Comparison of ENCODE assay signal across 8 cellular contexts in genomic region chr7:100895701-100895955, GRCh38. TPM values are rescaled to one million over a fixed set of nuclear protein-coding genes. Genes with fewer than 3 reads are reported as not detected.
DNase-seq lines count a peak whose midpoint lies in the region; ATAC-seq, FAIRE-seq and TF ChIP-seq lines count a peak whose summit lies in the region.

TSS of gene ACHE (minus strand) at chr7:100895888. CDS start at chr7:100894232, 1,656 bp downstream.

- ATAC-seq in HCT116, result peak; percentile 20
- ATAC-seq in stimulated activated memory B cell treated with anti-CD40 and anti-IgM and Interleukin-4, amounts not matched to agents 10 μg/mL and 1 μg/mL and 100 μg/mL, for 72 hours, result peak; percentile 31

- no peak for TF ChIP-seq RAD21 in HCT116 (IDR thresholded peaks at IDR 0.05; ENCODE audit: low read depth)

- BruUV-seq in HCT116 (replicated peaks; lab: Mats Ljungman, UMichigan), result no TSS peak

- TF ChIP-seq CTCF in HCT116 (IDR thresholded peaks at IDR 0.05 in 2 of 3, conservative IDR thresholded peaks at IDR 0.05 in 1 of 3; ENCODE audit: borderline replicate concordance in 1 of 3, insufficient read depth in 1 of 3, low read depth in 2 of 3, low read length in 2 of 3), result no peak

- H3K9ac ChIP-seq in HCT116 (ENCODE audit: low read length) (peak within 1 kb of the TSS; percentile 36), adipocyte (ENCODE audit: low read length) (peak within 1 kb of the TSS; percentile 91), iPS-20b (ENCODE audit: low read depth, low read length) (no peak within 1 kb of the TSS)

- CTCF ChIA-PET in HCT116 (lab: Charles Lee), result interaction anchor here (1.0 to 1.4 kb wide), 2 partner anchors 15 to 387 kb away, joined by 3 to 6 read pairs; no protein-coding TSS in a partner anchor

- DNase-seq in HCT116 (ENCODE audit: low read depth, low spot score), result no peak
- DNase-seq in adipocyte (ENCODE audit: low read depth), result no peak
- DNase-seq in H54 (ENCODE audit: insufficient read length, low spot score), result no peak
- no peak for DNase-seq in NOMO-1 treated with dmso at 0.1 percent for 144 hours (lab: John Stamatoyannopoulos, UW; ENCODE audit: unreplicated experiment)
- no peak for DNase-seq in OCI-M1 (lab: John Stamatoyannopoulos, UW)
- no peak for DNase-seq in NCI-H1694 (lab: John Stamatoyannopoulos, UW)

- H3K27me3 Mint-ChIP-seq in stimulated activated memory B cell treated with anti-CD40 and anti-IgM and Interleukin-4, amounts not matched to agents 10 μg/mL and 1 μg/mL and 100 μg/mL, for 72 hours, result peaks cover 89% of the 10 kb centered on the region

- peak within 1 kb of the TSS; percentile 74 for H2AFZ ChIP-seq in HCT116 (ENCODE audit: low read depth, low read length, poor library complexity, severe bottlenecking)

- no peaks in the 10 kb centered on the region for H3K9me3 Mint-ChIP-seq in stimulated activated memory B cell treated with anti-CD40 and anti-IgM and Interleukin-4, amounts not matched to agents 10 μg/mL and 1 μg/mL and 100 μg/mL, for 72 hours

- H3K4me1 Mint-ChIP-seq in stimulated activated memory B cell treated with anti-CD40 and anti-IgM and Interleukin-4, amounts not matched to agents 10 μg/mL and 1 μg/mL and 100 μg/mL, for 72 hours, result peaks cover 33% of the 10 kb centered on the region

- peak within 1 kb of the TSS; percentile 44 to 60 for H3K4me3 ChIP-seq in HCT116 (replicated peaks in 1 of 2; ENCODE audit: low read depth in 1 of 2, low read length in 2 of 2)
- H3K4me3 ChIP-seq in adipocyte (ENCODE audit: low read length), result peak within 1 kb of the TSS; percentile 81
- H3K4me3 ChIP-seq in iPS-20b (ENCODE audit: low read length), result peak within 1 kb of the TSS; percentile 63; the same call in 1 of the 2 replicates

- no peak within 1 kb of the TSS for H3K27ac ChIP-seq in HCT116 (ENCODE audit: low read depth, low read length)
- H3K27ac ChIP-seq in iPS-20b (ENCODE audit: low read length), result no peak within 1 kb of the TSS

- H3K36me3 ChIP-seq in HCT116 (ENCODE audit: control insufficient read depth in 1 of 2, insufficient read depth in 2 of 2, low read length in 2 of 2) (no peaks in the 10 kb centered on the region), adipocyte (ENCODE audit: control insufficient read depth, insufficient read depth, low read length, severe bottlenecking) (peaks cover 5% of the 10 kb centered on the region), iPS-20b (ENCODE audit: insufficient read depth, low read depth, low read length) (no peaks in the 10 kb centered on the region)

- H3K4me1 ChIP-seq in HCT116 (ENCODE audit: control insufficient read depth in 1 of 2, insufficient read depth in 2 of 2, low read length in 2 of 2), result peaks cover 11 to 41% of the 10 kb centered on the region in 2 experiments
- H3K4me1 ChIP-seq in adipocyte (ENCODE audit: control insufficient read depth, insufficient read depth, low read length), result peaks cover 19% of the 10 kb centered on the region
- H3K4me1 ChIP-seq in iPS-20b (ENCODE audit: insufficient read depth, low read length), result peaks cover 5% of the 10 kb centered on the region; the same call in 1 of the 2 replicates

- H3K79me2 ChIP-seq in HCT116 (ENCODE audit: insufficient read depth, low read length), result no peaks in the 10 kb centered on the region

- intact Hi-C loops in HCT116 (cut with micrococcal nuclease), result loop anchor here (1.0 to 5.0 kb wide), 2 partner anchors 242 to 297 kb away; no protein-coding TSS in a partner anchor

- H3K9me2 ChIP-seq in HCT116 (ENCODE audit: insufficient read depth), result no peaks in the 10 kb centered on the region

- H4K20me1 ChIP-seq in HCT116 (ENCODE audit: insufficient read depth), result no peaks in the 10 kb centered on the region

- H3K9me3 ChIP-seq in HCT116 (ENCODE audit: control insufficient read depth in 1 of 2, insufficient read depth in 1 of 2, low read depth in 1 of 2, low read length in 2 of 2) (no peaks in the 10 kb centered on the region), adipocyte (ENCODE audit: control insufficient read depth, low read length) (no peaks in the 10 kb centered on the region), iPS-20b (ENCODE audit: insufficient read depth, low read depth, low read length) (no peaks in the 10 kb centered on the region)

- POLR2A ChIA-PET in HCT116 (lab: Charles Lee), result interaction anchor here (0.7 kb wide), 1 partner anchor 387 kb away, joined by 3 read pairs; no protein-coding TSS in a partner anchor

- H3K4me3 Mint-ChIP-seq in stimulated activated memory B cell treated with anti-CD40 and anti-IgM and Interleukin-4, amounts not matched to agents 10 μg/mL and 1 μg/mL and 100 μg/mL, for 72 hours, result peak within 1 kb of the TSS; percentile 77

- no peak for FAIRE-seq in H54 (lab: Jason Lieb, UNC)

- H3K27ac Mint-ChIP-seq in stimulated activated memory B cell treated with anti-CD40 and anti-IgM and Interleukin-4, amounts not matched to agents 10 μg/mL and 1 μg/mL and 100 μg/mL, for 72 hours, result no peak within 1 kb of the TSS

- RAD21 ChIA-PET in HCT116 (lab: Charles Lee; ENCODE audit: low non-redundant PET in 1 of 2, low total read pairs in 2 of 2, uncharacterized antibody in 2 of 2, unreplicated experiment in 2 of 2), result no interaction called here

- TF ChIP-seq POLR2A in HCT116 (IDR thresholded peaks at IDR 0.05; ENCODE audit: borderline replicate concordance, extremely low read depth, insufficient read depth, insufficient read length) (no peak), H54 (IDR thresholded peaks at IDR 0.05; ENCODE audit: low read depth, low read length) (no peak)

- H3K27me3 ChIP-seq in HCT116 (ENCODE audit: insufficient read depth, low read length), result no peaks in the 10 kb centered on the region; the same call in 1 of the 2 replicates
- peaks cover 23% of the 10 kb centered on the region for H3K27me3 ChIP-seq in adipocyte (replicated peaks; ENCODE audit: control insufficient read depth, insufficient read depth, low read length)
- H3K27me3 ChIP-seq in iPS-20b (ENCODE audit: insufficient read depth, low read length), result peaks cover 40% of the 10 kb centered on the region

- H3K36me3 Mint-ChIP-seq in stimulated activated memory B cell treated with anti-CD40 and anti-IgM and Interleukin-4, amounts not matched to agents 10 μg/mL and 1 μg/mL and 100 μg/mL, for 72 hours, result no peaks in the 10 kb centered on the region

- H3K4me2 ChIP-seq in HCT116 (ENCODE audit: low read length), result peak within 1 kb of the TSS; percentile 91

TF ChIP-seq in HCT116, 20 proteins besides CTCF, POLR2A, EP300 and RAD21:
- TF ChIP-seq TCF7L2 (IDR thresholded peaks at IDR 0.05; ENCODE audit: borderline replicate concordance, extremely low read depth, insufficient read depth, insufficient read length) (no peak), CBX3 (IDR thresholded peaks at IDR 0.05; ENCODE audit: low read depth) (no peak), ZNF274 (IDR thresholded peaks at IDR 0.05; ENCODE audit: low read depth, low read length) (no peak), SRF (IDR thresholded peaks at IDR 0.05; ENCODE audit: low read depth) (no peak), YY1 (IDR thresholded peaks at IDR 0.05; ENCODE audit: extremely low read depth, insufficient replicate concordance, low read depth, low read length) (no peak), JUND (IDR thresholded peaks at IDR 0.05) (no peak)
- TF ChIP-seq, protein P1, sequence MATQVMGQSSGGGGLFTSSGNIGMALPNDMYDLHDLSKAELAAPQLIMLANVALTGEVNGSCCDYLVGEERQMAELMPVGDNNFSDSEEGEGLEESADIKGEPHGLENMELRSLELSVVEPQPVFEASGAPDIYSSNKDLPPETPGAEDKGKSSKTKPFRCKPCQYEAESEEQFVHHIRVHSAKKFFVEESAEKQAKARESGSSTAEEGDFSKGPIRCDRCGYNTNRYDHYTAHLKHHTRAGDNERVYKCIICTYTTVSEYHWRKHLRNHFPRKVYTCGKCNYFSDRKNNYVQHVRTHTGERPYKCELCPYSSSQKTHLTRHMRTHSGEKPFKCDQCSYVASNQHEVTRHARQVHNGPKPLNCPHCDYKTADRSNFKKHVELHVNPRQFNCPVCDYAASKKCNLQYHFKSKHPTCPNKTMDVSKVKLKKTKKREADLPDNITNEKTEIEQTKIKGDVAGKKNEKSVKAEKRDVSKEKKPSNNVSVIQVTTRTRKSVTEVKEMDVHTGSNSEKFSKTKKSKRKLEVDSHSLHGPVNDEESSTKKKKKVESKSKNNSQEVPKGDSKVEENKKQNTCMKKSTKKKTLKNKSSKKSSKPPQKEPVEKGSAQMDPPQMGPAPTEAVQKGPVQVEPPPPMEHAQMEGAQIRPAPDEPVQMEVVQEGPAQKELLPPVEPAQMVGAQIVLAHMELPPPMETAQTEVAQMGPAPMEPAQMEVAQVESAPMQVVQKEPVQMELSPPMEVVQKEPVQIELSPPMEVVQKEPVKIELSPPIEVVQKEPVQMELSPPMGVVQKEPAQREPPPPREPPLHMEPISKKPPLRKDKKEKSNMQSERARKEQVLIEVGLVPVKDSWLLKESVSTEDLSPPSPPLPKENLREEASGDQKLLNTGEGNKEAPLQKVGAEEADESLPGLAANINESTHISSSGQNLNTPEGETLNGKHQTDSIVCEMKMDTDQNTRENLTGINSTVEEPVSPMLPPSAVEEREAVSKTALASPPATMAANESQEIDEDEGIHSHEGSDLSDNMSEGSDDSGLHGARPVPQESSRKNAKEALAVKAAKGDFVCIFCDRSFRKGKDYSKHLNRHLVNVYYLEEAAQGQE (IDR thresholded peaks at IDR 0.05; ENCODE audit: low read depth), result no peak
- TF ChIP-seq, protein P2, sequence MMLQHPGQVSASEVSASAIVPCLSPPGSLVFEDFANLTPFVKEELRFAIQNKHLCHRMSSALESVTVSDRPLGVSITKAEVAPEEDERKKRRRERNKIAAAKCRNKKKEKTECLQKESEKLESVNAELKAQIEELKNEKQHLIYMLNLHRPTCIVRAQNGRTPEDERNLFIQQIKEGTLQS (IDR thresholded peaks at IDR 0.05), result no peak

RNA-seq across cellular contexts. Expression of gene ACHE, which starts in this region (rescaled TPM):
- total RNA-seq in HCT116 (2021; ENCODE audit: unreplicated experiment), result 1.8 TPM
- 0.57 and 0.86 TPM in 2 replicates for polyA plus RNA-seq in HCT116 (2012)
